Comparison of ENCODE assay signal across 8 cellular contexts in genomic region chr3:189710620-189711388, GRCh38.
DNase-seq lines count a peak whose midpoint lies in the region; ATAC-seq and TF ChIP-seq lines count a peak whose summit lies in the region.

No MANE protein-coding gene starts in this region.

- no peaks in the 10 kb centered on the region for H3K27me3 ChIP-seq in PC-3 (ENCODE audit: low read length)
- H3K27me3 ChIP-seq in testis, result no peaks in the 10 kb centered on the region
- no peaks in the 10 kb centered on the region for H3K27me3 ChIP-seq in HAP-1 (ENCODE audit: low read depth)

- peak; percentile 4 for DNase-seq in stimulated activated CD4-positive, alpha-beta T cell treated with anti-CD3 and anti-CD28 coated beads, Interleukin-15, amount 100 ng/mL, for 24 hours
- DNase-seq in stimulated activated CD4-positive, alpha-beta T cell treated with anti-CD3 and anti-CD28 coated beads, Interleukin-12 subunit alpha, Interleukin-12 subunit beta, amount 100 ng/mL, for 4 hours, result no peak
- peak; percentile 95 for DNase-seq in PC-3
- DNase-seq in foreskin melanocyte, result peak; percentile 48
- DNase-seq in testis, result peak; percentile 34
- no peak for DNase-seq in T-helper 1 cell
- no peak for DNase-seq in NCI-H187 (lab: John Stamatoyannopoulos, UW)
- no peak for DNase-seq in HAP-1 (ENCODE audit: low spot score in 2 of 2)

- intact Hi-C loops in PC-3 (cut with micrococcal nuclease), result loop anchor here (2.0 kb wide), 2 partner anchors 146 to 440 kb away; no protein-coding TSS in a partner anchor
- intact Hi-C loops in testis (cut with DNase I; ENCODE audit: low total_unique reads), result no loop called here

- H4K20me1 ChIP-seq in PC-3 (ENCODE audit: low read length), result no peaks in the 10 kb centered on the region

- peak overlapping the region; percentile 21; the same call in 1 of the 2 replicates for H3K9ac ChIP-seq in PC-3 (ENCODE audit: low read length)

- TF ChIP-seq CTCF in PC-3 (conservative IDR thresholded peaks at IDR 0.05; ENCODE audit: low read depth, low read length), result no peak
- no peak for TF ChIP-seq CTCF in testis (IDR thresholded peaks at IDR 0.05)

- H3K4me3 ChIP-seq in PC-3 (ENCODE audit: low read length) (no peak overlapping the region), testis (no peak overlapping the region), HAP-1 (no peak overlapping the region)

- CTCF ChIA-PET in PC-3 (lab: Charles Lee), result interaction anchor here (0.5 to 0.6 kb wide), 2 partner anchors 238 to 437 kb away, joined by 3 to 4 read pairs; no protein-coding TSS in a partner anchor

- peak; percentile 71 for ATAC-seq in PC-3

- peaks cover 7% of the 10 kb centered on the region for H3F3A ChIP-seq in PC-3 (ENCODE audit: low read length, unreplicated experiment)

- no peak for TF ChIP-seq POLR2A in testis (IDR thresholded peaks at IDR 0.05)

- H3K27ac ChIP-seq in PC-3 (ENCODE audit: low read length) (peak overlapping the region; percentile 66), testis (no peak overlapping the region)

- TSS peak; percentile 86 for BruUV-seq in PC-3 (replicated peaks; lab: Mats Ljungman, UMichigan)

- POLR2A ChIA-PET in PC-3 (lab: Charles Lee; ENCODE audit: unreplicated experiment), result interaction anchor here (0.7 kb wide), 1 partner anchor 25 kb away, joined by 10 read pairs; no protein-coding TSS in a partner anchor

- H3K9me2 ChIP-seq in PC-3 (replicated peaks; ENCODE audit: low read length), result no peaks in the 10 kb centered on the region

- H3K4me1 ChIP-seq in PC-3 (ENCODE audit: insufficient read depth, low read length), result peaks cover 55% of the 10 kb centered on the region
- H3K4me1 ChIP-seq in testis, result peaks cover 9% of the 10 kb centered on the region
- H3K4me1 ChIP-seq in HAP-1, result no peaks in the 10 kb centered on the region

- in situ Hi-C loops in HAP-1 (cut with MboI; ENCODE audit: low sequenced_read_pairs), result no loop called here

- peak overlapping the region; percentile 37; the same call in 1 of the 2 replicates for H3K4me2 ChIP-seq in PC-3 (ENCODE audit: low read length)

- H3K36me3 ChIP-seq in PC-3 (ENCODE audit: low read depth, low read length) (no peaks in the 10 kb centered on the region), testis (ENCODE audit: low read depth, missing control alignments) (no peaks in the 10 kb centered on the region), HAP-1 (replicated peaks) (no peaks in the 10 kb centered on the region)

- no peaks in the 10 kb centered on the region for H3K79me2 ChIP-seq in PC-3 (ENCODE audit: low read length)

- H3K9me3 ChIP-seq in PC-3 (ENCODE audit: low read length) (no peaks in the 10 kb centered on the region), testis (no peaks in the 10 kb centered on the region), HAP-1 (no peaks in the 10 kb centered on the region)

- H2AFZ ChIP-seq in PC-3 (ENCODE audit: low read length), result peak overlapping the region; percentile 14; the same call in 1 of the 2 replicates

Comparison
In these comparisons a context has a peak if more than half of its experiments do, and no peak if none do; other contexts are left out.
1. DNase-seq: peak in stimulated activated CD4-positive, alpha-beta T cell treated with anti-CD3 and anti-CD28 coated beads, Interleukin-15, amount 100 ng/mL, for 24 hours (single experiment), PC-3 (single experiment), foreskin melanocyte (single experiment) and testis (single experiment); none in stimulated activated CD4-positive, alpha-beta T cell treated with anti-CD3 and anti-CD28 coated beads, Interleukin-12 subunit alpha, Interleukin-12 subunit beta, amount 100 ng/mL, for 4 hours (single experiment), T-helper 1 cell (0 of 5), NCI-H187 (0 of 2) and HAP-1 (0 of 2).